Comparison of ENCODE assay signal across 18 cellular contexts in genomic region chr3:42711491-42712343, GRCh38. TPM values are rescaled to one million over a fixed set of nuclear protein-coding genes. Genes with fewer than 3 reads are reported as not detected.
DNase-seq lines count a peak whose midpoint lies in the region; FAIRE-seq and TF ChIP-seq lines count a peak whose summit lies in the region.
"Had no signal": no experiment of that assay in that cellular context is flagged by ENCODE, and none has a peak within 500 bp of the region (broad histone marks: within the 10 kb centered on the region; RNA-seq: fewer than 3 reads in every experiment).

No MANE protein-coding gene starts in this region.

- H3K14ac ChIP-seq in H1 (ENCODE audit: insufficient read length) = no peak overlapping the region

- no peak overlapping the region for H3K56ac ChIP-seq in H1 (replicated peaks; ENCODE audit: insufficient read length, low read depth, low read length)

- H3K36me3 Mint-ChIP-seq in HFFc6 (ENCODE audit: low read depth) = no peaks in the 10 kb centered on the region
- no peaks in the 10 kb centered on the region for H3K36me3 Mint-ChIP-seq in osteocyte (ENCODE audit: unreplicated experiment)
- H3K36me3 Mint-ChIP-seq: CD4-positive, alpha-beta memory T cell; naive thymus-derived CD8-positive, alpha-beta T cell had no signal

- H3K18ac ChIP-seq in H1 (ENCODE audit: extremely low read depth, low read length) = no peak overlapping the region

- FAIRE-seq in H1 (lab: Jason Lieb, UNC) = no peak
- FAIRE-seq: bronchial epithelial cell, endometrium had no signal

- H3K4me3 Mint-ChIP-seq in HFFc6 = no peak overlapping the region
- no peak overlapping the region for H3K4me3 Mint-ChIP-seq in osteocyte (ENCODE audit: unreplicated experiment)
- H3K4me3 Mint-ChIP-seq: CD4-positive, alpha-beta memory T cell; naive thymus-derived CD8-positive, alpha-beta T cell had no signal

- 78% methylated on average over 6 of the region's 6 CpGs; no CpG with 5 or more reads in 1 of the 2 experiments for WGBS in H1 (ENCODE audit: extremely low coverage in 1 of 2, insufficient coverage in 1 of 2, insufficient read length in 1 of 2, insufficient replicate concordance in 2 of 2, low coverage in 1 of 2, low lambda C conversion rate in 2 of 2, missing lambda C conversion rate in 1 of 2), 2 experiments
- 68% methylated on average over 6 of the region's 6 CpGs for WGBS in smooth muscle cell (ENCODE audit: low lambda C conversion rate)

- no peak overlapping the region for H4K91ac ChIP-seq in H1 (replicated peaks; ENCODE audit: insufficient read length, low read length)

- H3K27me3 Mint-ChIP-seq in HFFc6 (ENCODE audit: insufficient read depth) (peaks cover 43% of the 10 kb centered on the region), osteocyte (ENCODE audit: unreplicated experiment) (peaks cover 23% of the 10 kb centered on the region)

- H3K4me3 ChIP-seq in H1 (ENCODE audit: extremely low read depth in 1 of 4, insufficient read depth in 2 of 4, low read depth in 3 of 4, low read length in 4 of 4) = no peak overlapping the region
- no peak overlapping the region for H3K4me3 ChIP-seq in smooth muscle cell

- H4K20me1 ChIP-seq in H1 (replicated peaks in 1 of 2; ENCODE audit: control insufficient read depth in 1 of 2, insufficient read depth in 2 of 2, low read length in 2 of 2) (no peaks in the 10 kb centered on the region), smooth muscle cell (ENCODE audit: low read depth) (no peaks in the 10 kb centered on the region)

- no peak overlapping the region for H2BK20ac ChIP-seq in H1 (ENCODE audit: low read length)

- H2BK15ac ChIP-seq in H1 (ENCODE audit: low read length) = 0 out of 2 replicates have a peak overlapping the region, but pooled peaks have one; percentile 61

- H3K9me3 Mint-ChIP-seq in HFFc6 = no peaks in the 10 kb centered on the region
- H3K9me3 Mint-ChIP-seq in osteocyte (ENCODE audit: unreplicated experiment) = no peaks in the 10 kb centered on the region
- H3K9me3 Mint-ChIP-seq: CD4-positive, alpha-beta memory T cell; naive thymus-derived CD8-positive, alpha-beta T cell had no signal

- 0 out of 2 replicates have a peak overlapping the region, but pooled peaks have one; percentile 18 for H2BK5ac ChIP-seq in H1 (ENCODE audit: low read depth, low read length)

- CTCF ChIA-PET in H1 (lab: Charles Lee; ENCODE audit: partially characterized antibody) = interaction anchor here (0.6 to 11.4 kb wide), 18 partner anchors 9 to 167 kb away, joined by 3 to 53 read pairs (median 4); partner anchors contain the start of genes ACKR2 and HHATL

- no peaks in the 10 kb centered on the region for H3K79me1 ChIP-seq in H1 (ENCODE audit: low read depth, low read length)

- H3K79me2 ChIP-seq in H1 (ENCODE audit: control insufficient read depth in 1 of 2, insufficient read depth in 2 of 2, low read length in 2 of 2) (no peaks in the 10 kb centered on the region), smooth muscle cell (ENCODE audit: low read depth) (no peaks in the 10 kb centered on the region)

- no peaks in the 10 kb centered on the region for H3K36me3 ChIP-seq in H1 (ENCODE audit: control insufficient read depth in 2 of 4, insufficient read depth in 4 of 4, low read length in 3 of 4)
- no peaks in the 10 kb centered on the region for H3K36me3 ChIP-seq in smooth muscle cell (ENCODE audit: low read depth)

- no peak for TF ChIP-seq EP300 in H1 (IDR thresholded peaks at IDR 0.05; ENCODE audit: borderline replicate concordance in 1 of 2, low read depth in 2 of 2, low read length in 2 of 2)

- H3K27me3 ChIP-seq in H1 (replicated peaks in 1 of 4; ENCODE audit: control insufficient read depth in 3 of 4, extremely low read depth in 1 of 4, insufficient read depth in 3 of 4, low read length in 3 of 4) = no peaks in the 10 kb centered on the region; a peak in 1 of 7 replicates
- H3K27me3 ChIP-seq in smooth muscle cell (ENCODE audit: low read depth) = no peaks in the 10 kb centered on the region

- no peaks in the 10 kb centered on the region for H3K23me2 ChIP-seq in H1 (ENCODE audit: low read depth, low read length)

- H3K9me3 ChIP-seq in H1 (ENCODE audit: insufficient read depth in 2 of 2, low read depth in 1 of 2, low read length in 1 of 2) (no peaks in the 10 kb centered on the region), smooth muscle cell (replicated peaks; ENCODE audit: low read depth) (no peaks in the 10 kb centered on the region)

- no peak overlapping the region for H3K4ac ChIP-seq in H1 (replicated peaks; ENCODE audit: insufficient read length, low read depth, low read length)

- H2AK5ac ChIP-seq in H1 (ENCODE audit: low read depth, low read length) = no peak overlapping the region

- POLR2A ChIA-PET in H1 (lab: Charles Lee; ENCODE audit: partially characterized antibody) = interaction anchor here (0.8 to 2.3 kb wide), 5 partner anchors 8 to 62 kb away, joined by 3 to 9 read pairs (median 4); partner anchors contain the start of gene HHATL

- no peaks in the 10 kb centered on the region for H3F3A ChIP-seq in smooth muscle cell (ENCODE audit: low read depth)

- TF ChIP-seq POLR2A in H1 (IDR thresholded peaks at IDR 0.05; ENCODE audit: control extremely low read depth in 1 of 2, low read depth in 2 of 2, low read length in 2 of 2) = no peak

- H2BK120ac ChIP-seq in H1 (replicated peaks; ENCODE audit: low read depth, low read length) = no peak overlapping the region

- H3K9ac ChIP-seq in H1 (replicated peaks in 1 of 4; ENCODE audit: extremely low read depth in 1 of 4, low read depth in 3 of 4, low read length in 3 of 4) (no peak overlapping the region; a peak in 2 of 7 replicates), smooth muscle cell (ENCODE audit: low read depth) (no peak overlapping the region)

- TF ChIP-seq CTCF in HFFc6 (IDR thresholded peaks at IDR 0.05) (peak; percentile 45; the same call in 1 of the 2 replicates), H1 (IDR thresholded peaks at IDR 0.05; ENCODE audit: control extremely low read depth in 1 of 3, insufficient read depth in 1 of 3, low read depth in 1 of 3, low read length in 3 of 3) (peak in 2 of 3 experiments; percentile 26 to 28; a peak in 2 of 4 replicates), osteocyte (IDR thresholded peaks at IDR 0.05) (peak; percentile 17), smooth muscle cell (IDR thresholded peaks at IDR 0.05; ENCODE audit: borderline replicate concordance, insufficient read depth, poor library complexity, severe bottlenecking) (no peak)

- H3K4me1 Mint-ChIP-seq in HFFc6 (ENCODE audit: low read depth) (no peaks in the 10 kb centered on the region), osteocyte (ENCODE audit: unreplicated experiment) (no peaks in the 10 kb centered on the region)
- H3K4me1 Mint-ChIP-seq: CD4-positive, alpha-beta memory T cell had no signal

- H4K5ac ChIP-seq in H1 (ENCODE audit: insufficient read length, low read depth, low read length) = no peak overlapping the region

- H2AFZ ChIP-seq in H1 (ENCODE audit: low read length) (no peak overlapping the region), smooth muscle cell (ENCODE audit: low read depth) (no peak overlapping the region)

- H4K8ac ChIP-seq in H1 (ENCODE audit: extremely low read depth, insufficient read depth, low read length) = no peak overlapping the region

- H3K27ac ChIP-seq in H1 (ENCODE audit: low read depth, low read length) (no peak overlapping the region), smooth muscle cell (ENCODE audit: low read depth) (no peak overlapping the region)

- H3K4me2 ChIP-seq in H1 (ENCODE audit: insufficient read depth in 1 of 2, low read depth in 2 of 2, low read length in 2 of 2) = no peak overlapping the region
- no peak overlapping the region for H3K4me2 ChIP-seq in smooth muscle cell

- no peaks in the 10 kb centered on the region; a peak in 2 of 7 replicates for H3K4me1 ChIP-seq in H1 (replicated peaks in 1 of 4; ENCODE audit: control insufficient read depth in 3 of 4, insufficient read depth in 4 of 4, low read length in 3 of 4)
- H3K4me1 ChIP-seq in smooth muscle cell (ENCODE audit: low read depth) = no peaks in the 10 kb centered on the region

- DNase-seq in ELF-1 (ENCODE audit: low read depth, low spot score) (peak; percentile 35), HFFc6 (no peak), H1 (ENCODE audit: low read depth in 1 of 2, low spot score in 2 of 2) (peak in 1 of 2 experiments; percentile 44), osteocyte (ENCODE audit: extremely low spot score, unreplicated experiment) (peak; percentile 72), NCI-H1930 (lab: John Stamatoyannopoulos, UW) (no peak), COLO668 (lab: John Stamatoyannopoulos, UW; ENCODE audit: unreplicated experiment) (no peak), smooth muscle cell (lab: John Stamatoyannopoulos, UW; ENCODE audit: unreplicated experiment) (no peak)
- no peak for DNase-seq in activated naive CD4-positive, alpha-beta T cell treated with anti-CD3 and anti-CD28 coated beads, Interleukin-2, amount 50 U/mL, for 16 hours
- DNase-seq: activated CD4-positive, alpha-beta T cell treated with anti-CD3 and anti-CD28 coated beads, Interleukin-2, amount 50 U/mL, for 1 hour; CD4-positive, alpha-beta memory T cell; naive thymus-derived CD8-positive, alpha-beta T cell; NCI-H1105; NCI-H446 had no signal

- TF ChIP-seq RAD21 in H1 (IDR thresholded peaks at IDR 0.05 in 1 of 2, conservative IDR thresholded peaks at IDR 0.05 in 1 of 2; ENCODE audit: low read depth in 2 of 2, low read length in 2 of 2) = 0 out of 4 replicates have a peak, but pooled peaks of 1 of the 2 experiments have one; percentile 10

- H2BK12ac ChIP-seq in H1 (ENCODE audit: low read depth, low read length) = no peak overlapping the region

- H3K27ac Mint-ChIP-seq in HFFc6 (no peak overlapping the region), osteocyte (ENCODE audit: unreplicated experiment) (no peak overlapping the region)
- H3K27ac Mint-ChIP-seq: CD4-positive, alpha-beta memory T cell had no signal

- H3K23ac ChIP-seq in H1 (ENCODE audit: insufficient read length) = no peak overlapping the region

RNA-seq across cellular contexts. Expression of gene HHATL, which starts 9.1 kb away (rescaled TPM):
- total RNA-seq in HFFc6 (2021; fragmentation: NEBNext Ultra II Directional; extraction: Animal tissue kit (Norgen Biotek cat#: 25700)) = not detected
- total RNA-seq in H1 (2021; fragmentation: NEBNext Ultra II Directional; extraction: Animal tissue kit (Norgen Biotek cat#: 25700)) = not detected in 2 replicates
- polyA plus RNA-seq in H1 (2011; rRNA removed) = 0.16 and 0.18 TPM in 2 replicates
- polyA plus RNA-seq in H1 (2011; cell fraction: cytosol; rRNA removed) = 0.45 TPM
- 1.0 TPM for polyA plus RNA-seq in H1 (2011; cell fraction: nucleus; rRNA removed)
- polyA plus RNA-seq in H1 (2012, experiment 1 of 2) = 0.11 to 0.64 TPM (median 0.47 TPM) in 3 of 4 replicates, not detected in the other
- polyA plus RNA-seq in H1 (2012, experiment 2 of 2) = not detected
- 0.08 TPM for polyA plus RNA-seq in H1 (2013, experiment 1 of 2)
- 0.24 TPM for polyA plus RNA-seq in H1 (2013, experiment 2 of 2)
- polyA minus RNA-seq in H1 (2011; rRNA and poly(A)+ RNA removed) = 0.50 TPM in 1 of 2 replicates, not detected in the other
- not detected for polyA minus RNA-seq in H1 (2011; cell fraction: cytosol; rRNA and poly(A)+ RNA removed)
- polyA minus RNA-seq in H1 (2011; cell fraction: nucleus; rRNA and poly(A)+ RNA removed) = not detected
- not detected in 2 replicates for total RNA-seq in osteocyte
- total RNA-seq in smooth muscle cell = not detected in 2 replicates
- not detected in 2 replicates for polyA plus RNA-seq in smooth muscle cell
- total RNA-seq: bronchial epithelial cell; CD4-positive, alpha-beta memory T cell; glomerular endothelial cell; naive thymus-derived CD8-positive, alpha-beta T cell; T-helper 1 cell treated with Interleukin-12 subunit alpha and Interleukin-12 subunit beta and Interleukin-4 antibody, amounts not matched to agents 30 ng/mL and 1 ng/mL, for 36 hours had no signal
- polyA plus RNA-seq: CD4-positive, alpha-beta memory T cell; naive thymus-derived CD8-positive, alpha-beta T cell had no signal

RNA-seq across cellular contexts. Expression of gene KLHL40, which starts 26.4 kb away (rescaled TPM):
- total RNA-seq in HFFc6 (2021; fragmentation: NEBNext Ultra II Directional; extraction: Animal tissue kit (Norgen Biotek cat#: 25700)) = not detected
- not detected in 2 replicates for total RNA-seq in H1 (2021; fragmentation: NEBNext Ultra II Directional; extraction: Animal tissue kit (Norgen Biotek cat#: 25700))
- polyA plus RNA-seq in H1 (2011; rRNA removed) (0.02 TPM in 1 of 2 replicates, not detected in the other), smooth muscle cell (not detected in 2 replicates)
- polyA plus RNA-seq in H1 (2011; cell fraction: cytosol; rRNA removed) = not detected
- polyA plus RNA-seq in H1 (2011; cell fraction: nucleus; rRNA removed) = not detected
- not detected in 4 replicates for polyA plus RNA-seq in H1 (2012, experiment 1 of 2)
- polyA plus RNA-seq in H1 (2012, experiment 2 of 2) = not detected
- not detected for polyA plus RNA-seq in H1 (2013, experiment 1 of 2)
- not detected for polyA plus RNA-seq in H1 (2013, experiment 2 of 2)
- not detected in 2 replicates for polyA minus RNA-seq in H1 (2011; rRNA and poly(A)+ RNA removed)
- polyA minus RNA-seq in H1 (2011; cell fraction: cytosol; rRNA and poly(A)+ RNA removed) = not detected
- polyA minus RNA-seq in H1 (2011; cell fraction: nucleus; rRNA and poly(A)+ RNA removed) = not detected
- total RNA-seq in osteocyte (not detected in 2 replicates), smooth muscle cell (not detected in 2 replicates)
- total RNA-seq: bronchial epithelial cell; CD4-positive, alpha-beta memory T cell; glomerular endothelial cell; naive thymus-derived CD8-positive, alpha-beta T cell; subcutaneous adipose tissue; T-helper 1 cell treated with Interleukin-12 subunit alpha and Interleukin-12 subunit beta and Interleukin-4 antibody, amounts not matched to agents 30 ng/mL and 1 ng/mL, for 36 hours had no signal
- polyA plus RNA-seq: CD4-positive, alpha-beta memory T cell; naive thymus-derived CD8-positive, alpha-beta T cell had no signal

RNA-seq across cellular contexts. Expression of gene ZBTB47, which starts 58.2 kb away (rescaled TPM):
- total RNA-seq in HFFc6 (2021; fragmentation: NEBNext Ultra II Directional; extraction: Animal tissue kit (Norgen Biotek cat#: 25700)) = 10 to 100 TPM; 26.3 to 35.7 (median 29.3) TPM
- total RNA-seq in H1 (2021; fragmentation: NEBNext Ultra II Directional; extraction: Animal tissue kit (Norgen Biotek cat#: 25700)) = 4.0 and 4.1 TPM in 2 replicates
- polyA plus RNA-seq in H1 (2011; rRNA removed) = 2.8 and 3.7 TPM in 2 replicates
- 3.4 TPM for polyA plus RNA-seq in H1 (2011; cell fraction: cytosol; rRNA removed)
- 6.1 TPM for polyA plus RNA-seq in H1 (2011; cell fraction: nucleus; rRNA removed)
- 1.8 to 3.5 TPM (median 2.6 TPM) in 4 replicates for polyA plus RNA-seq in H1 (2012, experiment 1 of 2)
- 1.3 TPM for polyA plus RNA-seq in H1 (2012, experiment 2 of 2)
- 1.3 TPM for polyA plus RNA-seq in H1 (2013, experiment 1 of 2)
- polyA plus RNA-seq in H1 (2013, experiment 2 of 2) = 1.3 TPM
- polyA minus RNA-seq in H1 (2011; rRNA and poly(A)+ RNA removed) = 3.6 and 5.6 TPM in 2 replicates
- polyA minus RNA-seq in H1 (2011; cell fraction: cytosol; rRNA and poly(A)+ RNA removed) = 2.4 TPM
- polyA minus RNA-seq in H1 (2011; cell fraction: nucleus; rRNA and poly(A)+ RNA removed) = 6.8 TPM
- total RNA-seq in osteocyte = 26.7 and 29.2 TPM in 2 replicates
- total RNA-seq in smooth muscle cell = 6.5 and 7.7 TPM in 2 replicates
- polyA plus RNA-seq in smooth muscle cell = 4.6 TPM in 2 replicates
- polyA plus RNA-seq: CD4-positive, alpha-beta memory T cell; naive thymus-derived CD8-positive, alpha-beta T cell had no signal

Comparison
In these comparisons a context has a peak if more than half of its experiments do, and no peak if none do; other contexts are left out.
1. DNase-seq: peak in ELF-1 (single experiment) and osteocyte (single experiment); none in HFFc6 (single experiment), NCI-H1930 (0 of 2), COLO668 (single experiment), activated naive CD4-positive, alpha-beta T cell treated with anti-CD3 and anti-CD28 coated beads, Interleukin-2, amount 50 U/mL, for 16 hours (single experiment) and smooth muscle cell (single experiment).